14 cellular contexts compared by ENCODE assay signal in the genomic region with DNA sequence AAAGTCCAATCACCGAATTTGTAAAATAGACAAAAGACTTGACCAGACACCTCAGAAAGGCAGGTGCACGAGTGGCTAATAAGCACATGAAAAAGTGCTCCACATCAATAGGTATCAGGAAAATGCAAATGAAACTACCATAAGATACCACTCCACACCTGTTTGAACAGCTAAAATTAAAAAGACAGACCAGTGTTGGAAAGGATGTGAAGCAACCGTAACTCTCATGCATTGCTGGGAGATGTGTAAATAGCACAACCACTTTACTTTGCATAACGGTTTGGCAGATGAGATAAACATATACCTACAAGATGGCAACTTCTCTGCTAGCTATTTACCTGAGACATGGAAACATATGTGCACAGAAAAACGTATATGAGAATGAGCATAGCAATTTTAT. TPM values are rescaled to one million over a fixed set of nuclear protein-coding genes. Genes with fewer than 3 reads are reported as not detected.
DNase-seq lines count a peak whose midpoint lies in the region; ATAC-seq, FAIRE-seq and TF ChIP-seq lines count a peak whose summit lies in the region.
"Had no signal": no experiment of that assay in that cellular context is flagged by ENCODE, and none has a peak within 500 bp of the region (broad histone marks: within the 10 kb centered on the region; RNA-seq: fewer than 3 reads in every experiment).

No MANE protein-coding gene starts in this region.

- H3K9me3 Mint-ChIP-seq in Caco-2 (ENCODE audit: unreplicated experiment) = no peaks in the 10 kb centered on the region

- ATAC-seq in GM19468 (IDR thresholded peaks at IDR 0.05; ENCODE audit: extremely low read depth, unreplicated experiment) (peak; percentile 96), HG02973 (IDR thresholded peaks at IDR 0.05; ENCODE audit: unreplicated experiment) (peak; percentile 89)
- ATAC-seq: heart left ventricle had no signal

- POLR2A ChIA-PET in Caco-2 (lab: Charles Lee) = no interaction called here

- no TSS peak for BruUV-seq in Caco-2 (replicated peaks; lab: Mats Ljungman, UMichigan)

- no peak for TF ChIP-seq CTCF in breast epithelium (IDR thresholded peaks at IDR 0.05)
- TF ChIP-seq CTCF in Caco-2 (IDR thresholded peaks at IDR 0.05; ENCODE audit: insufficient read depth in 1 of 2, low read depth in 1 of 2, low read length in 1 of 2, severe bottlenecking in 1 of 2, unreplicated experiment in 1 of 2) = no peak

- intact Hi-C loops in breast epithelium (cut with DNase I; ENCODE audit: low total_unique reads) (no loop called here), Caco-2 (cut with micrococcal nuclease; ENCODE audit: unreplicated experiment) (no loop called here)

- H3K4me3 ChIP-seq in breast epithelium (no peak overlapping the region), Caco-2 (ENCODE audit: low read depth, low read length) (no peak overlapping the region)
- H3K4me3 ChIP-seq: heart left ventricle, suprapubic skin had no signal

- H3K4me1 Mint-ChIP-seq in Caco-2 (ENCODE audit: low read depth, unreplicated experiment) = no peaks in the 10 kb centered on the region
- H3K4me1 Mint-ChIP-seq: CD4-positive, CD25-positive, alpha-beta regulatory T cell had no signal

- no peak overlapping the region for H3K4me3 Mint-ChIP-seq in Caco-2 (ENCODE audit: unreplicated experiment)
- H3K4me3 Mint-ChIP-seq: CD4-positive, CD25-positive, alpha-beta regulatory T cell had no signal

- DNase-seq in GM18507 (ENCODE audit: extremely low spot score, insufficient read length, low read depth) (no peak), NAMALWA (ENCODE audit: low spot score) (peak; percentile 82), breast epithelium (ENCODE audit: low spot score in 2 of 2) (no peak), NCI-H1048 (lab: John Stamatoyannopoulos, UW) (no peak), COLO829 (ENCODE audit: low spot score) (no peak), Caco-2 (no peak)
- DNase-seq: heart left ventricle, NCI-H1436 had no signal

- H3K4me1 ChIP-seq in breast epithelium (no peaks in the 10 kb centered on the region), Caco-2 (no peaks in the 10 kb centered on the region)
- H3K4me1 ChIP-seq: heart left ventricle, parathyroid adenoma, suprapubic skin had no signal

- H3K9me3 ChIP-seq in breast epithelium = no peaks in the 10 kb centered on the region
- H3K9me3 ChIP-seq in Caco-2 = no peaks in the 10 kb centered on the region
- H3K9me3 ChIP-seq: heart left ventricle, suprapubic skin had no signal

- no peak overlapping the region for H3K27ac ChIP-seq in breast epithelium
- H3K27ac ChIP-seq: heart left ventricle, parathyroid adenoma, suprapubic skin had no signal

- CTCF ChIA-PET in Caco-2 (lab: Charles Lee) = no interaction called here

- TF ChIP-seq POLR2A in breast epithelium (IDR thresholded peaks at IDR 0.05) = no peak

- H3K27ac Mint-ChIP-seq in Caco-2 (ENCODE audit: unreplicated experiment) = no peak overlapping the region
- H3K27ac Mint-ChIP-seq: CD4-positive, CD25-positive, alpha-beta regulatory T cell had no signal

- H3K27me3 Mint-ChIP-seq in Caco-2 (ENCODE audit: insufficient read depth, unreplicated experiment) = peaks cover 2% of the 10 kb centered on the region
- H3K27me3 Mint-ChIP-seq: CD4-positive, CD25-positive, alpha-beta regulatory T cell had no signal

- H3K36me3 Mint-ChIP-seq in Caco-2 (ENCODE audit: insufficient read depth, unreplicated experiment) = no peaks in the 10 kb centered on the region
- H3K36me3 Mint-ChIP-seq: CD4-positive, CD25-positive, alpha-beta regulatory T cell had no signal

- H3K36me3 ChIP-seq in breast epithelium (no peaks in the 10 kb centered on the region), Caco-2 (ENCODE audit: control insufficient read depth, insufficient read depth, low read length) (no peaks in the 10 kb centered on the region)
- H3K36me3 ChIP-seq: heart left ventricle, suprapubic skin had no signal

- no peaks in the 10 kb centered on the region for H3K27me3 ChIP-seq in breast epithelium
- no peaks in the 10 kb centered on the region for H3K27me3 ChIP-seq in Caco-2 (replicated peaks; ENCODE audit: control insufficient read depth, insufficient read depth, low read length)
- H3K27me3 ChIP-seq: heart left ventricle, suprapubic skin had no signal

- peak; percentile 59 for FAIRE-seq in GM18507 (lab: Jason Lieb, UNC)

RNA-seq across cellular contexts. Expression of a gene that starts 56.9 kb away (rescaled TPM):
- total RNA-seq in breast epithelium (10 to 100 TPM in 1 of 3 donors, under 1 TPM in 2; under 0.01 to 45.8 (median 0.15) TPM), Caco-2 (2022) (not detected in 2 replicates)
- total RNA-seq: CD4-positive, CD25-positive, alpha-beta regulatory T cell; lung microvascular endothelial cell had no signal
